Comparison of ENCODE assay signal across 8 cellular contexts in the genomic region with DNA sequence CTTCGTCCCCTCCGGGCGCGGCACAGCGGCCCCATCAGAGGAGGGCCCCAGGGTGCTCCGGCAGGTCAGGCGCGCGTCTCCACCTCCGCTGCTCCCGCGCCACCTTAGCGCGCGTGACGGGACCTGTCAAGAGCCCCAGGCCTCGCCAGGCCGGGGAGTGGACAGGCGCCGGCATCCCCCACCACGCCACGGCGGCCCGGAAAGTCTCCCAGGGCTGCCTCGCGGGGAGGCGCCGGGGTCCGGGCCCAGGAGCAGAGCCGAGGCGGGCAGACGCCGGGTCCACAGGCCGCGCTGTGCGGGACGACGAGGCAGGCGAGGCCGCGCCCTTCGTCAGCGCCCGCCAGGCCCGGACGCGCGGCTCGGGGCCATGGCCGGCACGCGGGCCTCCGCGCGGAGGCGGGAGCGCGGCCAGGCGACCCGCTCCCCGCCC. TPM values are rescaled to one million over a fixed set of nuclear protein-coding genes. Genes with fewer than 3 reads are reported as not detected.
A peak's percentile ranks its signal among the peaks of the same experiment; 100 is the strongest.
DNase-seq lines count a peak whose midpoint lies in the region; ATAC-seq, FAIRE-seq and TF ChIP-seq lines count a peak whose summit lies in the region.

No MANE protein-coding gene starts in this region.

- peak; percentile 29 for ATAC-seq in HG02571 (IDR thresholded peaks at IDR 0.05; ENCODE audit: unreplicated experiment)

- peak overlapping the region; percentile 91 to 93 for H3K27ac ChIP-seq in ovary

- FAIRE-seq in GM18507 (lab: Jason Lieb, UNC): no peak

- no peak for TF ChIP-seq CTCF in glutamatergic neuron (IDR thresholded peaks at IDR 0.05; ENCODE audit: partially characterized antibody, unreplicated experiment)
- no peak for TF ChIP-seq CTCF in ovary (IDR thresholded peaks at IDR 0.05)
- no peak for TF ChIP-seq CTCF in GM13976 (IDR thresholded peaks at IDR 0.05; ENCODE audit: borderline replicate concordance, control extremely low read depth, extremely low read depth, insufficient read depth, missing control alignments)

- H3K4me1 Mint-ChIP-seq in glutamatergic neuron (ENCODE audit: low read depth, unreplicated experiment): peaks cover 15% of the 10 kb centered on the region

- no peaks in the 10 kb centered on the region for H3K36me3 Mint-ChIP-seq in glutamatergic neuron (ENCODE audit: unreplicated experiment)

- intact Hi-C loops in ovary (cut with DNase I): loop anchor here in 1 of 4 donors (5.0 kb wide), 1 partner anchor 376 kb away; no protein-coding TSS in a partner anchor

- TF ChIP-seq EP300 in ovary (IDR thresholded peaks at IDR 0.05): no peak

- peaks cover 7% of the 10 kb centered on the region for H3K27me3 Mint-ChIP-seq in glutamatergic neuron (ENCODE audit: unreplicated experiment)

- H3K4me3 ChIP-seq in ovary: peak overlapping the region; percentile 91

- TF ChIP-seq POLR2A in ovary (IDR thresholded peaks at IDR 0.05): no peak

- no peaks in the 10 kb centered on the region for H3K36me3 ChIP-seq in ovary

- peak; percentile 14 for DNase-seq in GM18507 (ENCODE audit: extremely low spot score, insufficient read length, low read depth)
- peak; percentile 23 for DNase-seq in NCI-H510A (lab: John Stamatoyannopoulos, UW)
- DNase-seq in activated effector memory CD4-positive, alpha-beta T cell treated with Interleukin-2 at 50 U/mL for 16 hours: peak; percentile 18
- peak; percentile 60 for DNase-seq in glutamatergic neuron
- peak; percentile 33 to 68 (median 53) for DNase-seq in ovary
- DNase-seq in GM13976 (ENCODE audit: low spot score): no peak
- no peak for DNase-seq in NCI-H187 (lab: John Stamatoyannopoulos, UW)

- H3K9me3 Mint-ChIP-seq in glutamatergic neuron (ENCODE audit: unreplicated experiment): peaks cover 10% of the 10 kb centered on the region

- H3K9me3 ChIP-seq in ovary: no peaks in the 10 kb centered on the region

- no peaks in the 10 kb centered on the region for H3K27me3 ChIP-seq in ovary

- in situ Hi-C loops in GM13976 (cut with MboI; ENCODE audit: low sequenced_read_pairs, unreplicated experiment): no loop called here

- H3K4me1 ChIP-seq in ovary (ENCODE audit: insufficient read depth): peaks cover 16% of the 10 kb centered on the region

- H3K27ac Mint-ChIP-seq in glutamatergic neuron (ENCODE audit: unreplicated experiment): peak overlapping the region; percentile 90

- 0 to 1% (median 1%) methylated on average over 43 to 61 of the region's 61 CpGs for WGBS in ovary, 3 donors

- H3K4me3 Mint-ChIP-seq in glutamatergic neuron (ENCODE audit: unreplicated experiment): peak overlapping the region; percentile 92

RNA-seq across cellular contexts. Expression of gene DICER1, which starts 0.5 kb away (rescaled TPM):
- total RNA-seq in glutamatergic neuron (ENCODE audit: unreplicated experiment) (113 TPM), ovary (10 to 100 TPM; 37.1 to 54.7 (median 50.1) TPM)
- polyA plus RNA-seq in ovary: 10 to 100 TPM in 1 of 2 donors, 1 to 10 TPM in 1; 9.6 to 21.5 TPM

Comparison
In these comparisons a context has a peak if more than half of its experiments do, and no peak if none do; other contexts are left out.
1. DNase-seq: peak in GM18507 (single experiment), NCI-H510A (single experiment), activated effector memory CD4-positive, alpha-beta T cell treated with Interleukin-2 at 50 U/mL for 16 hours (single experiment), glutamatergic neuron (single experiment) and ovary (5 of 5); none in GM13976 (single experiment) and NCI-H187 (0 of 2).